26 cellular contexts compared by ENCODE assay signal in genomic region chr5:33531796-33532195, GRCh38.
"Had no signal": no experiment of that assay in that cellular context is flagged by ENCODE, and none has a peak within 500 bp of the region (broad histone marks: within the 10 kb centered on the region; RNA-seq: fewer than 3 reads in every experiment).

No MANE protein-coding gene starts in this region.

- H3K27me3 ChIP-seq: gastroesophageal sphincter, heart right ventricle, neutrophil, sigmoid colon, stomach, testis, tibial artery had no signal

- H3K9me3 ChIP-seq: gastroesophageal sphincter, heart right ventricle, lower lobe of right lung, mucosa of descending colon, neutrophil, prostate gland, sigmoid colon, stomach, testis, tibial artery had no signal

- H3K4me3 ChIP-seq: gastroesophageal sphincter, heart right ventricle, lower lobe of right lung, mucosa of descending colon, prostate gland, sigmoid colon, stomach, testis, tibial artery had no signal

- ATAC-seq: esophagus mucosa; gastroesophageal sphincter; heart right ventricle; left ventricle myocardium superior; lower lobe of right lung; mucosa of descending colon; natural killer cell treated with Interleukin-12 subunit alpha and Interleukin-12 subunit beta and Interleukin-15 and Interleukin-18, amount 100 ng/mL, for 72 hours; right cardiac atrium; stimulated activated effector memory CD8-positive, alpha-beta T cell treated with anti-CD3 and anti-CD28 coated beads, Interleukin-12 subunit alpha, Interleukin-12 subunit beta, amount 100 ng/mL, for 72 hours had no signal

- H3K36me3 ChIP-seq: neutrophil, prostate gland, sigmoid colon, stomach, tibial artery had no signal

- H3K27ac ChIP-seq: epithelial cell of prostate, gastroesophageal sphincter, heart right ventricle, lower lobe of right lung, neutrophil, parathyroid adenoma, prostate gland, sigmoid colon, stomach, testis, tibial artery had no signal

- H2AFZ ChIP-seq: parathyroid adenoma had no signal

- H3K79me2 ChIP-seq: parathyroid adenoma had no signal

- DNase-seq: effector CD8-positive, alpha-beta T cell; endodermal cell; foreskin fibroblast; glutamatergic neuron; heart right ventricle; immature natural killer cell; left ventricle myocardium superior; lower lobe of right lung; mucosa of descending colon; naive B cell; right cardiac atrium; sigmoid colon; stimulated activated CD4-positive, alpha-beta T cell treated with anti-CD3 and anti-CD28 coated beads, Interleukin-2, amount 100 ng/mL, for 24 hours; stimulated activated CD4-positive, alpha-beta T cell treated with anti-CD3 and anti-CD28 coated beads, Interleukin-4, amount 100 ng/mL, for 24 hours; stimulated activated naive CD4-positive, alpha-beta T cell treated with Interleukin-2 at 50 U/mL for 16 hours; stomach; testis; tibial artery had no signal

- H3K4me1 ChIP-seq: lower lobe of right lung, parathyroid adenoma, prostate gland, sigmoid colon, testis had no signal
